ENCODE assay signal across 26 cellular contexts in the genomic region with DNA sequence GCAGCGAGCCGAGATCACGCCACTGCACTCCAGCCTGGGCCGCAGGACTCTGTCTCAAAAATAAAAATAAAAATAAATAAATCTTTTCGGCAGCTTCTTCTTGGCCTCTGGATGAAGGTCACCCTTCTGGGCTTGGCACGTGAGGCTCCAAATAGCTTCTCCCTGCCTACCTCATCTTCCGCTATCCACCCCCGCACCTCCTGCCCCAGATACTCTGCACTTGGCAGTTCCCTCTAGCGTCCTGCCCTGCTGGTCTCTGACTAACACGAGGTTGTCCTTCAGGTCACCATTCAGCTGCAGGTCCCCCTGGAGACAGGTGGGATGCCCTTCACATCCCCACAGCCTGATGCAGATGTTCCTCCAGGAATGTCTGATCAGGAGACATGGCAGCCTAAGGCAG. TPM values are rescaled to one million over a fixed set of nuclear protein-coding genes. Genes with fewer than 3 reads are reported as not detected.
"Had no signal": no experiment of that assay in that cellular context is flagged by ENCODE, and none has a peak within 500 bp of the region (broad histone marks: within the 10 kb centered on the region; RNA-seq: fewer than 3 reads in every experiment).

No MANE protein-coding gene starts in this region.

- FAIRE-seq: colon, islet of Langerhans, small intestine had no signal

- H3K27me3 ChIP-seq: foreskin keratinocyte had no signal

- H3K4me3 ChIP-seq: esophagus squamous epithelium, heart right ventricle, suprapubic skin, tibial artery had no signal

- H3K27ac ChIP-seq: epithelial cell of prostate, esophagus squamous epithelium, foreskin keratinocyte, heart right ventricle, suprapubic skin, tibial artery had no signal

- H3K4me1 Mint-ChIP-seq: naive B cell had no signal

- H3K36me3 ChIP-seq: esophagus squamous epithelium, heart right ventricle, suprapubic skin, tibial artery had no signal

- H3K9me3 Mint-ChIP-seq: dendritic cell treated with granulocyte-macrophage colony-stimulating factor and Interleukin-4, amounts not matched to agents 40 ng/mL and 50 ng/mL, for 4 days; effector memory CD8-positive, alpha-beta T cell; naive B cell; nephron had no signal

- H3K4me1 ChIP-seq: esophagus squamous epithelium, foreskin keratinocyte, heart right ventricle, suprapubic skin, tibial artery had no signal

- H3K4me3 Mint-ChIP-seq: dendritic cell treated with granulocyte-macrophage colony-stimulating factor and Interleukin-4, amounts not matched to agents 40 ng/mL and 50 ng/mL, for 4 days; effector memory CD8-positive, alpha-beta T cell; naive B cell; nephron had no signal

- H3K27ac Mint-ChIP-seq: dendritic cell treated with granulocyte-macrophage colony-stimulating factor and Interleukin-4, amounts not matched to agents 40 ng/mL and 50 ng/mL, for 4 days; nephron had no signal

- ATAC-seq: effector memory CD8-positive, alpha-beta T cell; foreskin keratinocyte; heart right ventricle; right cardiac atrium had no signal

- DNase-seq: cerebellar nuclear complex; effector memory CD8-positive, alpha-beta T cell; esophagus squamous epithelium; foreskin keratinocyte; heart right ventricle; hypothalamus; kidney glomerular epithelial cell; mesendoderm; naive B cell; posterior cingulate gyrus; right cardiac atrium; small intestine; stimulated activated CD4-positive, alpha-beta T cell treated with anti-CD3 and anti-CD28 coated beads, Interleukin-2, amount 100 ng/mL, for 48 hours; stimulated activated naive CD4-positive, alpha-beta T cell treated with Interleukin-2 at 50 U/mL for 16 hours; tibial artery had no signal

- H3K9me3 ChIP-seq: esophagus squamous epithelium, heart right ventricle, suprapubic skin, tibial artery had no signal

- H3K36me3 Mint-ChIP-seq: naive B cell had no signal

RNA-seq across cellular contexts. Expression of gene CCL25, which starts 8.5 kb away (rescaled TPM):
- total RNA-seq: esophagus squamous epithelium, foreskin keratinocyte, glomerular endothelial cell, heart right ventricle, liver, lung microvascular endothelial cell, omental fat pad, right cardiac atrium, suprapubic skin, ureter had no signal
- polyA plus RNA-seq: foreskin keratinocyte, heart right ventricle, liver, right cardiac atrium had no signal
